Comparison of ENCODE assay signal across 12 cellular contexts in the genomic region with DNA sequence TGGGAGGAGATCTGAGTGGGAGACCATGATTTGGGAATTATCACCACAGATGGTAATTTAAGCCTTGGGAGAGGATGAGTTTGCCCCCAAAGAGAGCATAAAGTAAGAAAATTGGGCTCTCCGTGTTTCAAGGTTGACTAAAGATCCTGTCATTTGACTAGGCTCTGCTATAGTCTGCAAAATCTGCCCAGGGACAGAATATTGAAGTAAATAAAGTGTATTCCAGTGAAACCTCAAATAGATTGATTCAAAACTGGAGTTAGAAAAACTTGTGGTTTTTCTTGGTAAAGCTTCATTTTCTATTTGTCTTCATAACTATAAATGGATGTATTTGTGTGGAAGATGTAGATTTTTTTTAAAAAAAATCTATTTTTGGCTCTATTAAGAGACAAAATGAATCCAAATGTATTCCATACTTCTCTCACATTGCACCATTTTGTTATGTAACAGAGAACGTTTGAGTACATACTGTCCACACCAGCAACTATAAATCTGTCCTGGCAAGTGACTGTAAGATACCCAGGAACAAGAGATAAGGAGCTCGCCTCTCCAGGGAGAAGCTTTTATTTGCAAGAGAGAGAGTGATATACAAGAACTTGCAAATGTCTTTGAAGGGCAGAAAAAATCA.
DNase-seq lines count a peak whose midpoint lies in the region; ATAC-seq and TF ChIP-seq lines count a peak whose summit lies in the region.
"Had no signal": no experiment of that assay in that cellular context is flagged by ENCODE, and none has a peak within 500 bp of the region (broad histone marks: within the 10 kb centered on the region; RNA-seq: fewer than 3 reads in every experiment).

No MANE protein-coding gene starts in this region.

- H3K4me3 ChIP-seq in ascending aorta, result peak overlapping the region; percentile 13 to 90
- H3K4me3 ChIP-seq in fibroblast of pulmonary artery (replicated peaks; ENCODE audit: low read depth, low read length), result no peak overlapping the region
- H3K4me3 ChIP-seq in muscle layer of colon (ENCODE audit: low read depth in 1 of 2, low read length in 2 of 2), result no peak overlapping the region
- peak overlapping the region; percentile 36 for H3K4me3 ChIP-seq in thoracic aorta
- H3K4me3 ChIP-seq in HAP-1, result no peak overlapping the region
- H3K4me3 ChIP-seq: PC-9 had no signal

- H3K27ac ChIP-seq in ascending aorta (peak overlapping the region; percentile 97 to 99), muscle layer of colon (ENCODE audit: low read depth, low read length) (peak overlapping the region; percentile 69), thoracic aorta (peak overlapping the region; percentile 94 to 99)
- H3K27ac ChIP-seq: PC-9 had no signal

- H3K4me1 ChIP-seq in ascending aorta (peaks cover 37 to 78% of the 10 kb centered on the region in 2 donors), muscle layer of colon (ENCODE audit: insufficient read depth, low read length) (peaks cover 91% of the 10 kb centered on the region), thoracic aorta (ENCODE audit: control insufficient read depth in 1 of 2, low read depth in 2 of 2) (peaks cover 77 to 100% of the 10 kb centered on the region in 2 donors), HAP-1 (peaks cover 3% of the 10 kb centered on the region)

- in situ Hi-C loops in HAP-1 (cut with MboI; ENCODE audit: low sequenced_read_pairs), result loop anchor here (10.0 kb wide), 1 partner anchor 125 kb away; no protein-coding TSS in a partner anchor

- intact Hi-C loops in ascending aorta (cut with DNase I), result loop anchor here (2.0 kb wide), 2 partner anchors 15 to 45 kb away; no protein-coding TSS in a partner anchor

- DNase-seq in ascending aorta (ENCODE audit: low spot score in 2 of 2), result no peak
- DNase-seq in fibroblast of pulmonary artery (ENCODE audit: low read depth), result peak; percentile 63
- no peak for DNase-seq in thoracic aorta (ENCODE audit: low spot score)
- no peak for DNase-seq in HAP-1 (ENCODE audit: low spot score in 2 of 2)
- no peak for DNase-seq in islet precursor cell
- no peak for DNase-seq in DMS 273 treated with DMSO at 0.1 percent for 48 hours (lab: John Stamatoyannopoulos, UW)
- no peak for DNase-seq in T-cell
- DNase-seq: amniotic stem cell; PC-9; stimulated activated CD4-positive, alpha-beta T cell treated with anti-CD3 and anti-CD28 coated beads, Interleukin-1b, Interleukin-23, amount 100 ng/mL, for 48 hours; stimulated activated naive CD8-positive, alpha-beta T cell treated with anti-CD3 and anti-CD28 coated beads, Interleukin-15, Interleukin-2, amounts not matched to agents 100 U/mL and 50 U/mL, for 24 hours had no signal

- no peaks in the 10 kb centered on the region for H3K9me3 ChIP-seq in ascending aorta
- H3K9me3 ChIP-seq in muscle layer of colon (ENCODE audit: low read length), result no peaks in the 10 kb centered on the region
- no peaks in the 10 kb centered on the region for H3K9me3 ChIP-seq in thoracic aorta
- H3K9me3 ChIP-seq in HAP-1, result no peaks in the 10 kb centered on the region

- H3K9ac ChIP-seq in muscle layer of colon (ENCODE audit: low read length), result no peak overlapping the region

- H3K9me3 Mint-ChIP-seq in T-cell, result no peaks in the 10 kb centered on the region

- peaks cover 34 to 51% of the 10 kb centered on the region in 2 donors for H3K27me3 Mint-ChIP-seq in T-cell

- CTCF ChIA-PET in T-cell (lab: Charles Lee), result no interaction called here

- H3K36me3 ChIP-seq in ascending aorta, result peaks cover 2 to 10% of the 10 kb centered on the region in 2 donors
- H3K36me3 ChIP-seq in muscle layer of colon (ENCODE audit: insufficient read depth, low read length), result peaks cover 16% of the 10 kb centered on the region
- no peaks in the 10 kb centered on the region for H3K36me3 ChIP-seq in thoracic aorta
- H3K36me3 ChIP-seq in HAP-1 (replicated peaks), result peaks cover 8% of the 10 kb centered on the region

- POLR2A ChIA-PET in T-cell (lab: Charles Lee), result no interaction called here

- H3K27me3 ChIP-seq in ascending aorta (no peaks in the 10 kb centered on the region), muscle layer of colon (ENCODE audit: control insufficient read depth in 1 of 2, insufficient read depth in 2 of 2, low read length in 2 of 2) (no peaks in the 10 kb centered on the region), thoracic aorta (replicated peaks; ENCODE audit: insufficient read depth) (no peaks in the 10 kb centered on the region), HAP-1 (ENCODE audit: low read depth) (no peaks in the 10 kb centered on the region)

- no peak overlapping the region for H3K4me3 Mint-ChIP-seq in T-cell

- no peaks in the 10 kb centered on the region for H3K36me3 Mint-ChIP-seq in T-cell

- no peak overlapping the region for H3K27ac Mint-ChIP-seq in T-cell

- ATAC-seq in thoracic aorta (ENCODE audit: insufficient number of reproducible peaks, low FRiP score, low read depth) (no peak), T-cell (replicated peaks in 1 of 4) (no peak)
- ATAC-seq: stimulated activated naive CD8-positive, alpha-beta T cell treated with anti-CD3 and anti-CD28 coated beads, Interleukin-15, Interleukin-2, amounts not matched to agents 100 U/mL and 50 U/mL, for 24 hours had no signal

- H3K4me1 Mint-ChIP-seq in T-cell, result no peaks in the 10 kb centered on the region

- TF ChIP-seq CTCF in ascending aorta (IDR thresholded peaks at IDR 0.05) (no peak), fibroblast of pulmonary artery (IDR thresholded peaks at IDR 0.05; ENCODE audit: low read length, missing control alignments) (no peak), thoracic aorta (IDR thresholded peaks at IDR 0.05) (no peak)

Comparison
In these comparisons a context has a peak if more than half of its experiments do, and no peak if none do; other contexts are left out.
1. H3K4me3 ChIP-seq: peak in ascending aorta (2 of 2) and thoracic aorta (single experiment); none in fibroblast of pulmonary artery (single experiment), muscle layer of colon (0 of 2) and HAP-1 (single experiment).
2. Peak in every context shown above with its lines, with median percentiles within 50 percentile points of each other: H3K27ac ChIP-seq.